In genomic region chr10:34188221-34188620, GRCh38 we compare ENCODE assay signal across 7 cellular contexts.
"Had no signal": no experiment of that assay in that cellular context is flagged by ENCODE, and none has a peak within 500 bp of the region (broad histone marks: within the 10 kb centered on the region; RNA-seq: fewer than 3 reads in every experiment).

No MANE protein-coding gene starts in this region.

- H3K9me3 ChIP-seq: HAP-1 had no signal

- H3K9ac ChIP-seq: GM23248 had no signal

- H3K27ac Mint-ChIP-seq: HFFc6 had no signal

- H3K9me3 Mint-ChIP-seq: HFFc6 had no signal

- H3K4me3 ChIP-seq: GM23248, HAP-1, K562 had no signal

- H3K4me3 Mint-ChIP-seq: HFFc6 had no signal

- DNase-seq: GM23248, H7, HFFc6, IMR-90 had no signal

- H3K27ac ChIP-seq: GM23248, HL-60 had no signal

- H2AFZ ChIP-seq: GM23248 had no signal

- H3K36me3 ChIP-seq: HAP-1 had no signal
